In the genomic region with DNA sequence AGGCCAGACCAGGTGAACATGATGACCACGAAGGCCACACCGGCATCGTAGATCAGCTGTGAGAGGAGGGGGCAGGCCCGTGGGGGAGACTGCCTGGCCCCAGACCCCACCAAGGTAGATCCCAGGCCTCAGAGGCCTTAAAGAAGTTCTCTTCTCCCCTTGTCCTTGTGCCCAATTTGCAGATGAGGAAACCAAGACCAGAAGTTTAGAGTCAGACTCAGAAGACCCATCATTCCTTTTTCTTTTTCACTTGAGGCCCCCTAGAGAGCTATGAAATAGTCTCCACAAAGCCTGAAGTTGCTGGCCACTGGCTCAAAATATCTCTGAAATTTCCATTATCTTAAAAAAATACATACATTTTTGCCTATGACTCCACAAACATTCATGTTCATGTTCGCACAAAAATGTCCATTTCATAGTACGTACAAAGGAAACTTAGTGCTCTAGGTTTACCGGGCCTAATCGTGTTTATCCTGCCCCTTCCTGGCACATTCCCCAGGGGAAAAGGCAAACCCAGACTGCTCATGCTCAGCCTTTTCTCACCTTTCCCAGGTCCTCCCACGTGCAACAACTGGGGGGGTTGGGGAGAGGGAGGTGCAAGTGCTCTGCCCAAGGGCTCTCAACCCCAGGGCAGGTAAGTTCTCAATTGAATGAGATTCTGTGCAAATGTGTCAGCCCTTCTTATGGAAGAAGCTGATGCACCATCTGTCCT, we compare ENCODE assay signal across 27 cellular contexts. TPM values are rescaled to one million over a fixed set of nuclear protein-coding genes. Genes with fewer than 3 reads are reported as not detected.
A peak's percentile ranks its signal among the peaks of the same experiment; 100 is the strongest.
DNase-seq lines count a peak whose midpoint lies in the region; ATAC-seq, FAIRE-seq and TF ChIP-seq lines count a peak whose summit lies in the region.
"Had no signal": no experiment of that assay in that cellular context is flagged by ENCODE, and none has a peak within 500 bp of the region (broad histone marks: within the 10 kb centered on the region; RNA-seq: fewer than 3 reads in every experiment).

No MANE protein-coding gene starts in this region.

- peak overlapping the region; percentile 72; the same call in 1 of the 2 replicates for H3K4me2 ChIP-seq in HepG2 (ENCODE audit: low read depth, low read length)

- peaks cover 27 to 57% of the 10 kb centered on the region in 2 experiments for H3K36me3 ChIP-seq in HepG2 (replicated peaks in 1 of 2; ENCODE audit: control insufficient read depth in 1 of 2, insufficient read depth in 2 of 2, low read length in 2 of 2)
- H3K36me3 ChIP-seq in heart right ventricle, result peaks cover 0 to 25% (median 0%) of the 10 kb centered on the region in 9 donors
- H3K36me3 ChIP-seq: neutrophil, thoracic aorta had no signal

- no peaks in the 10 kb centered on the region for H3K9me3 Mint-ChIP-seq in activated naive CD8-positive, alpha-beta T cell treated with anti-CD3 and anti-CD28 coated beads, Interleukin-2, amount 10 ng/mL, durations not matched to agents 7 days and 5 days
- H3K9me3 Mint-ChIP-seq in activated naive CD8-positive, alpha-beta T cell treated with anti-CD3 and anti-CD28 coated beads for 36 hours, result no peaks in the 10 kb centered on the region
- H3K9me3 Mint-ChIP-seq in activated CD4-positive, alpha-beta memory T cell treated with anti-CD3 and anti-CD28 coated beads, Interleukin-2, amount 10 ng/mL, durations not matched to agents 7 days and 5 days, result no peaks in the 10 kb centered on the region
- H3K9me3 Mint-ChIP-seq: CD4-positive, alpha-beta T cell had no signal

- peak overlapping the region; percentile 54 for H3K27ac Mint-ChIP-seq in activated naive CD8-positive, alpha-beta T cell treated with anti-CD3 and anti-CD28 coated beads, Interleukin-2, amount 10 ng/mL, durations not matched to agents 7 days and 5 days
- H3K27ac Mint-ChIP-seq in activated naive CD8-positive, alpha-beta T cell treated with anti-CD3 and anti-CD28 coated beads for 36 hours, result no peak overlapping the region
- H3K27ac Mint-ChIP-seq in activated CD4-positive, alpha-beta memory T cell treated with anti-CD3 and anti-CD28 coated beads, Interleukin-2, amount 10 ng/mL, durations not matched to agents 7 days and 5 days, result no peak overlapping the region
- H3K27ac Mint-ChIP-seq: CD4-positive, alpha-beta T cell had no signal

- H3K4me3 ChIP-seq in HepG2 (replicated peaks in 1 of 3; ENCODE audit: insufficient read depth in 1 of 3, low read depth in 2 of 3, low read length in 3 of 3) (no peak overlapping the region), heart right ventricle (no peak overlapping the region)
- H3K4me3 ChIP-seq: thoracic aorta, vagina had no signal

- H3K9me3 ChIP-seq in HepG2 (ENCODE audit: low read length) (no peaks in the 10 kb centered on the region), heart right ventricle (no peaks in the 10 kb centered on the region)
- H3K9me3 ChIP-seq: neutrophil, thoracic aorta, vagina had no signal

- WGBS in HepG2 (ENCODE audit: low lambda C conversion rate), result 80% methylated on average over 9 of the region's 9 CpGs
- 80 to 82% methylated on average over 9 of the region's 9 CpGs for WGBS in heart right ventricle, 2 donors

- peaks cover 79% of the 10 kb centered on the region for H3K4me1 ChIP-seq in HepG2 (ENCODE audit: insufficient read depth, low read length)
- peaks cover 7 to 30% (median 23%) of the 10 kb centered on the region in 9 donors for H3K4me1 ChIP-seq in heart right ventricle

- peaks cover 12% of the 10 kb centered on the region for H3K79me2 ChIP-seq in HepG2 (ENCODE audit: insufficient read depth, low read length)

- TF ChIP-seq CTCF in HepG2 (CRISPR knock-in tag; IDR thresholded peaks at IDR 0.05) (no peak), heart right ventricle (IDR thresholded peaks at IDR 0.05) (no peak)

- H3K4me3 Mint-ChIP-seq in activated naive CD8-positive, alpha-beta T cell treated with anti-CD3 and anti-CD28 coated beads, Interleukin-2, amount 10 ng/mL, durations not matched to agents 7 days and 5 days, result no peak overlapping the region
- H3K4me3 Mint-ChIP-seq in activated naive CD8-positive, alpha-beta T cell treated with anti-CD3 and anti-CD28 coated beads for 36 hours, result no peak overlapping the region
- H3K4me3 Mint-ChIP-seq in activated CD4-positive, alpha-beta memory T cell treated with anti-CD3 and anti-CD28 coated beads, Interleukin-2, amount 10 ng/mL, durations not matched to agents 7 days and 5 days, result no peak overlapping the region
- H3K4me3 Mint-ChIP-seq: CD4-positive, alpha-beta T cell had no signal

- no peaks in the 10 kb centered on the region; the same call in 1 of the 2 replicates for H4K20me1 ChIP-seq in HepG2 (ENCODE audit: insufficient read depth, low read length)

- intact Hi-C loops in HepG2 (cut with micrococcal nuclease; ENCODE audit: unreplicated experiment), result no loop called here
- intact Hi-C loops in heart right ventricle (cut with DNase I), result loop anchor here in 1 of 10 donors (10.0 kb wide), 1 partner anchor 149 kb away; the partner anchor contains the start of gene YPEL4

- H3K4me1 Mint-ChIP-seq in activated naive CD8-positive, alpha-beta T cell treated with anti-CD3 and anti-CD28 coated beads, Interleukin-2, amount 10 ng/mL, durations not matched to agents 7 days and 5 days, result peaks cover 22% of the 10 kb centered on the region
- peaks cover 13% of the 10 kb centered on the region for H3K4me1 Mint-ChIP-seq in activated naive CD8-positive, alpha-beta T cell treated with anti-CD3 and anti-CD28 coated beads for 36 hours
- H3K4me1 Mint-ChIP-seq in activated CD4-positive, alpha-beta memory T cell treated with anti-CD3 and anti-CD28 coated beads, Interleukin-2, amount 10 ng/mL, durations not matched to agents 7 days and 5 days, result peaks cover 16% of the 10 kb centered on the region

- DNase-seq in DMS 273 (lab: John Stamatoyannopoulos, UW; ENCODE audit: unreplicated experiment) (peak; percentile 29), DMS 273 treated with DMSO at 0.1 percent for 48 hours (lab: John Stamatoyannopoulos, UW) (no peak), HepG2 (ENCODE audit: low spot score) (no peak), heart right ventricle (no peak), retina (no peak)
- DNase-seq in activated naive CD8-positive, alpha-beta T cell treated with anti-CD3 and anti-CD28 coated beads, Interleukin-2, amount 10 ng/mL, durations not matched to agents 7 days and 5 days, result no peak
- DNase-seq in activated naive CD8-positive, alpha-beta T cell treated with anti-CD3 and anti-CD28 coated beads for 36 hours, result no peak
- no peak for DNase-seq in activated CD4-positive, alpha-beta memory T cell treated with anti-CD3 and anti-CD28 coated beads, Interleukin-2, amount 10 ng/mL, durations not matched to agents 7 days and 5 days
- DNase-seq: activated CD4-positive, alpha-beta T cell treated with anti-CD3 and anti-CD28 coated beads, Interleukin-2, amount 50 U/mL, for 48 hours; activated gamma-delta T cell treated with Interleukin-2 at 50 U/mL for 16 hours; anterior cingulate cortex; CD4-positive, alpha-beta T cell; effector CD8-positive, alpha-beta T cell; erythroblast; GOT3; head of caudate nucleus; NCI-H526 treated with DMSO at 0.1 percent for 48 hours; SIG-M5; stimulated activated naive CD4-positive, alpha-beta T cell treated with Interleukin-2 at 50 U/mL for 16 hours had no signal

- no peak overlapping the region for H2AFZ ChIP-seq in HepG2 (ENCODE audit: low read length)

- H3K27ac ChIP-seq in HepG2 (ENCODE audit: extremely low read length, insufficient read depth, low read length) (peak overlapping the region; percentile 97), heart right ventricle (no peak overlapping the region)
- H3K27ac ChIP-seq: 22Rv1, neutrophil, thoracic aorta, vagina had no signal

- H3K27me3 ChIP-seq in HepG2 (ENCODE audit: control insufficient read depth in 1 of 2, insufficient read depth in 2 of 2, low read length in 2 of 2), result no peaks in the 10 kb centered on the region
- no peaks in the 10 kb centered on the region for H3K27me3 ChIP-seq in heart right ventricle
- H3K27me3 ChIP-seq: neutrophil, vagina had no signal

- TF ChIP-seq EP300 in HepG2 (IDR thresholded peaks at IDR 0.05; ENCODE audit: low read depth in 2 of 2, low read length in 2 of 2) (no peak), HepG2 (CRISPR knock-in tag; IDR thresholded peaks at IDR 0.05; ENCODE audit: borderline replicate concordance) (no peak)

- no peak for TF ChIP-seq RAD21 in HepG2 (CRISPR knock-in tag; IDR thresholded peaks at IDR 0.05)

- POLR2A ChIA-PET in activated naive CD8-positive, alpha-beta T cell treated with anti-CD3 and anti-CD28 coated beads, Interleukin-2, amount 10 ng/mL, durations not matched to agents 7 days and 5 days (lab: Charles Lee), result no interaction called here
- POLR2A ChIA-PET in HepG2 (lab: Yijun Ruan, JAX), result interaction anchor here (1.8 to 3.1 kb wide), 6 partner anchors 10 to 34 kb away, joined by 10 to 104 read pairs (median 14); partner anchors contain the start of genes SLC43A1 and TIMM10
- POLR2A ChIA-PET in activated CD4-positive, alpha-beta memory T cell treated with anti-CD3 and anti-CD28 coated beads, Interleukin-2, amount 10 ng/mL, durations not matched to agents 7 days and 5 days (lab: Charles Lee), result interaction anchor here (1.2 to 4.7 kb wide), 2 partner anchors 19 to 30 kb away, joined by 3 to 30 read pairs; partner anchors contain the start of gene SLC43A1

- BruUV-seq in HepG2 (replicated peaks; lab: Mats Ljungman, UMichigan), result TSS peak; percentile 22

- no peaks in the 10 kb centered on the region for H3K27me3 Mint-ChIP-seq in activated naive CD8-positive, alpha-beta T cell treated with anti-CD3 and anti-CD28 coated beads, Interleukin-2, amount 10 ng/mL, durations not matched to agents 7 days and 5 days
- H3K27me3 Mint-ChIP-seq in activated naive CD8-positive, alpha-beta T cell treated with anti-CD3 and anti-CD28 coated beads for 36 hours, result no peaks in the 10 kb centered on the region
- H3K27me3 Mint-ChIP-seq in activated CD4-positive, alpha-beta memory T cell treated with anti-CD3 and anti-CD28 coated beads, Interleukin-2, amount 10 ng/mL, durations not matched to agents 7 days and 5 days, result no peaks in the 10 kb centered on the region
- H3K27me3 Mint-ChIP-seq: CD4-positive, alpha-beta T cell had no signal

- FAIRE-seq in HepG2 (lab: Jason Lieb, UNC), result no peak
- FAIRE-seq: colon, RCC 7860 had no signal

- ATAC-seq in activated naive CD8-positive, alpha-beta T cell treated with anti-CD3 and anti-CD28 coated beads, Interleukin-2, amount 10 ng/mL, durations not matched to agents 7 days and 5 days (ENCODE audit: low read depth), result no peak
- no peak for ATAC-seq in HepG2
- no peak for ATAC-seq in heart right ventricle

- in situ Hi-C loops in HepG2 (cut with HindIII; ENCODE audit: extremely low pct_ligation_motif_present, low pct_unique_long_range_greater_than_20kb), result no loop called here

- no peak for TF ChIP-seq POLR2A in HepG2 (IDR thresholded peaks at IDR 0.05; ENCODE audit: insufficient read depth in 1 of 2, low read depth in 2 of 2, low read length in 2 of 2)

- CTCF ChIA-PET in HepG2 (lab: Yijun Ruan, JAX; ENCODE audit: low intra/inter-chr PET ratio, low total read pairs), result no interaction called here
- CTCF ChIA-PET in activated CD4-positive, alpha-beta memory T cell treated with anti-CD3 and anti-CD28 coated beads, Interleukin-2, amount 10 ng/mL, durations not matched to agents 7 days and 5 days (lab: Charles Lee), result interaction anchor here (1.2 to 8.0 kb wide), 2 partner anchors 21 to 31 kb away, joined by 7 to 296 read pairs; partner anchors contain the start of gene TIMM10

- peaks cover 18% of the 10 kb centered on the region for H3K36me3 Mint-ChIP-seq in activated naive CD8-positive, alpha-beta T cell treated with anti-CD3 and anti-CD28 coated beads, Interleukin-2, amount 10 ng/mL, durations not matched to agents 7 days and 5 days
- H3K36me3 Mint-ChIP-seq in activated naive CD8-positive, alpha-beta T cell treated with anti-CD3 and anti-CD28 coated beads for 36 hours, result peaks cover 37% of the 10 kb centered on the region
- H3K36me3 Mint-ChIP-seq in activated CD4-positive, alpha-beta memory T cell treated with anti-CD3 and anti-CD28 coated beads, Interleukin-2, amount 10 ng/mL, durations not matched to agents 7 days and 5 days (ENCODE audit: low read depth), result peaks cover 30% of the 10 kb centered on the region

- H3K9ac ChIP-seq in HepG2 (ENCODE audit: insufficient read depth, low read depth, low read length), result no peak overlapping the region

RNA-seq across cellular contexts. Expression of gene SLC43A1, which starts 19.2 kb away (rescaled TPM):
- total RNA-seq in activated naive CD8-positive, alpha-beta T cell treated with anti-CD3 and anti-CD28 coated beads, Interleukin-2, amount 10 ng/mL, durations not matched to agents 7 days and 5 days, result 10 to 100 TPM; 28.2 to 28.8 TPM
- total RNA-seq in activated naive CD8-positive, alpha-beta T cell treated with anti-CD3 and anti-CD28 coated beads for 36 hours, result 10 to 100 TPM; 36.8 to 37.1 TPM
- total RNA-seq in HepG2 (2016; rRNA removed; fragmentation: Illumina TruSeq; extraction: Trizol) (40.0 and 72.3 TPM in 2 replicates), heart right ventricle (1 to 10 TPM; 3.4 to 8.9 (median 4.7) TPM)
- total RNA-seq in HepG2 (2016; cell fraction: cytosol; rRNA removed; fragmentation: Illumina TruSeq; extraction: Trizol; ENCODE audit: low read depth), result 44.5 and 47.1 TPM in 2 replicates
- 32.3 and 72.1 TPM in 2 replicates for total RNA-seq in HepG2 (2016; cell fraction: insoluble cytoplasmic fraction; rRNA removed; fragmentation: Illumina TruSeq; extraction: Trizol)
- 63.3 and 69.6 TPM in 2 replicates for total RNA-seq in HepG2 (2016; cell fraction: membrane; rRNA removed; fragmentation: Illumina TruSeq; extraction: Trizol)
- 64.1 and 81.7 TPM in 2 replicates for total RNA-seq in HepG2 (2016; cell fraction: nucleus; rRNA removed; fragmentation: Illumina TruSeq; extraction: Trizol)
- polyA plus RNA-seq in HepG2 (2011; rRNA removed) (87.6 and 124 TPM in 2 replicates), heart right ventricle (10 to 100 TPM in 1 of 2 donors, 1 to 10 TPM in 1; 6.7 to 16.5 TPM)
- 96.8 and 105 TPM in 2 replicates for polyA plus RNA-seq in HepG2 (2011; cell fraction: cytosol; rRNA removed)
- polyA plus RNA-seq in HepG2 (2011; cell fraction: nucleus; rRNA removed), result 190 and 210 TPM in 2 replicates
- polyA plus RNA-seq in HepG2 (2012), result 61.9 and 91.6 TPM in 2 replicates
- polyA plus RNA-seq in HepG2 (2016; cell fraction: cytosol; fragmentation: Illumina TruSeq; extraction: Trizol; ENCODE audit: low read depth), result 41.6 and 44.0 TPM in 2 replicates
- polyA plus RNA-seq in HepG2 (2016; cell fraction: insoluble cytoplasmic fraction; fragmentation: Illumina TruSeq; extraction: Trizol; ENCODE audit: low read depth), result 33.2 and 41.2 TPM in 2 replicates
- polyA plus RNA-seq in HepG2 (2016; cell fraction: membrane; fragmentation: Illumina TruSeq; extraction: Trizol; ENCODE audit: low read depth), result 58.0 and 63.5 TPM in 2 replicates
- polyA plus RNA-seq in HepG2 (2016; cell fraction: nucleus; fragmentation: Illumina TruSeq; extraction: Trizol; ENCODE audit: insufficient read depth, low read depth), result 111 TPM in 2 replicates
- 1.5 and 247 TPM in 2 replicates for polyA minus RNA-seq in HepG2 (2011; rRNA and poly(A)+ RNA removed; ENCODE audit: low replicate concordance)
- 58.2 and 68.6 TPM in 2 replicates for polyA minus RNA-seq in HepG2 (2011; cell fraction: cytosol; rRNA and poly(A)+ RNA removed)
- 75.4 and 86.5 TPM in 2 replicates for polyA minus RNA-seq in HepG2 (2011; cell fraction: nucleus; rRNA and poly(A)+ RNA removed)
- total RNA-seq in activated CD4-positive, alpha-beta memory T cell treated with anti-CD3 and anti-CD28 coated beads, Interleukin-2, amount 10 ng/mL, durations not matched to agents 7 days and 5 days, result 10 to 100 TPM; 29.9 to 31.7 TPM

RNA-seq across cellular contexts. Expression of gene TIMM10, which starts 34.3 kb away (rescaled TPM):
- 10 to 100 TPM; 44.0 to 48.1 TPM for total RNA-seq in activated naive CD8-positive, alpha-beta T cell treated with anti-CD3 and anti-CD28 coated beads, Interleukin-2, amount 10 ng/mL, durations not matched to agents 7 days and 5 days
- total RNA-seq in activated naive CD8-positive, alpha-beta T cell treated with anti-CD3 and anti-CD28 coated beads for 36 hours, result 100 to 1,000 TPM; 134 to 137 TPM
- 82.2 and 103 TPM in 2 replicates for total RNA-seq in HepG2 (2016; rRNA removed; fragmentation: Illumina TruSeq; extraction: Trizol)
- total RNA-seq in HepG2 (2016; cell fraction: cytosol; rRNA removed; fragmentation: Illumina TruSeq; extraction: Trizol; ENCODE audit: low read depth), result 40.9 and 52.7 TPM in 2 replicates
- total RNA-seq in HepG2 (2016; cell fraction: insoluble cytoplasmic fraction; rRNA removed; fragmentation: Illumina TruSeq; extraction: Trizol), result 87.8 and 108 TPM in 2 replicates
- 48.0 and 65.2 TPM in 2 replicates for total RNA-seq in HepG2 (2016; cell fraction: membrane; rRNA removed; fragmentation: Illumina TruSeq; extraction: Trizol)
- total RNA-seq in HepG2 (2016; cell fraction: nucleus; rRNA removed; fragmentation: Illumina TruSeq; extraction: Trizol), result 27.4 and 31.3 TPM in 2 replicates
- polyA plus RNA-seq in HepG2 (2011; rRNA removed), result 56.3 and 67.8 TPM in 2 replicates
- polyA plus RNA-seq in HepG2 (2011; cell fraction: cytosol; rRNA removed), result 81.8 and 94.3 TPM in 2 replicates
- polyA plus RNA-seq in HepG2 (2011; cell fraction: nucleus; rRNA removed), result 18.2 and 20.2 TPM in 2 replicates
- polyA plus RNA-seq in HepG2 (2012), result 46.7 and 55.3 TPM in 2 replicates
- 53.7 and 66.6 TPM in 2 replicates for polyA plus RNA-seq in HepG2 (2016; cell fraction: cytosol; fragmentation: Illumina TruSeq; extraction: Trizol; ENCODE audit: low read depth)
- polyA plus RNA-seq in HepG2 (2016; cell fraction: insoluble cytoplasmic fraction; fragmentation: Illumina TruSeq; extraction: Trizol; ENCODE audit: low read depth), result 106 and 130 TPM in 2 replicates
- 52.5 and 68.9 TPM in 2 replicates for polyA plus RNA-seq in HepG2 (2016; cell fraction: membrane; fragmentation: Illumina TruSeq; extraction: Trizol; ENCODE audit: low read depth)
- 53.7 and 58.9 TPM in 2 replicates for polyA plus RNA-seq in HepG2 (2016; cell fraction: nucleus; fragmentation: Illumina TruSeq; extraction: Trizol; ENCODE audit: insufficient read depth, low read depth)
- polyA minus RNA-seq in HepG2 (2011; rRNA and poly(A)+ RNA removed; ENCODE audit: low replicate concordance), result 28.3 and 58.4 TPM in 2 replicates
- 7.7 and 8.8 TPM in 2 replicates for polyA minus RNA-seq in HepG2 (2011; cell fraction: cytosol; rRNA and poly(A)+ RNA removed)
- 11.8 and 13.6 TPM in 2 replicates for polyA minus RNA-seq in HepG2 (2011; cell fraction: nucleus; rRNA and poly(A)+ RNA removed)
- total RNA-seq in activated CD4-positive, alpha-beta memory T cell treated with anti-CD3 and anti-CD28 coated beads, Interleukin-2, amount 10 ng/mL, durations not matched to agents 7 days and 5 days, result 10 to 100 TPM; 82.4 to 86.1 TPM
- total RNA-seq in heart right ventricle, result 10 to 100 TPM; 38.0 to 76.6 (median 51.5) TPM
- polyA plus RNA-seq in heart right ventricle, result 100 to 1,000 TPM in 1 of 2 donors, 10 to 100 TPM in 1; 22.9 to 163 TPM

RNA-seq across cellular contexts. Expression of gene RTN4RL2, which starts 35.9 kb away (rescaled TPM):
- 1 to 10 TPM in 1 of 2 experiments, under 1 TPM in 1; 0.96 to 1.6 TPM for total RNA-seq in activated naive CD8-positive, alpha-beta T cell treated with anti-CD3 and anti-CD28 coated beads, Interleukin-2, amount 10 ng/mL, durations not matched to agents 7 days and 5 days
- under 1 TPM; 0.43 to 0.44 TPM for total RNA-seq in activated naive CD8-positive, alpha-beta T cell treated with anti-CD3 and anti-CD28 coated beads for 36 hours
- 0.45 and 1.3 TPM in 2 replicates for total RNA-seq in HepG2 (2016; rRNA removed; fragmentation: Illumina TruSeq; extraction: Trizol)
- total RNA-seq in HepG2 (2016; cell fraction: cytosol; rRNA removed; fragmentation: Illumina TruSeq; extraction: Trizol; ENCODE audit: low read depth), result 0.71 and 0.79 TPM in 2 replicates
- 0.42 and 0.91 TPM in 2 replicates for total RNA-seq in HepG2 (2016; cell fraction: insoluble cytoplasmic fraction; rRNA removed; fragmentation: Illumina TruSeq; extraction: Trizol)
- total RNA-seq in HepG2 (2016; cell fraction: membrane; rRNA removed; fragmentation: Illumina TruSeq; extraction: Trizol), result 1.1 and 1.2 TPM in 2 replicates
- 1.8 and 2.1 TPM in 2 replicates for total RNA-seq in HepG2 (2016; cell fraction: nucleus; rRNA removed; fragmentation: Illumina TruSeq; extraction: Trizol)
- 4.3 and 8.4 TPM in 2 replicates for polyA plus RNA-seq in HepG2 (2011; rRNA removed)
- polyA plus RNA-seq in HepG2 (2011; cell fraction: cytosol; rRNA removed), result 3.6 and 3.9 TPM in 2 replicates
- 10.4 and 14.9 TPM in 2 replicates for polyA plus RNA-seq in HepG2 (2011; cell fraction: nucleus; rRNA removed)
- 14.7 and 15.9 TPM in 2 replicates for polyA plus RNA-seq in HepG2 (2012)
- polyA plus RNA-seq in HepG2 (2016; cell fraction: cytosol; fragmentation: Illumina TruSeq; extraction: Trizol; ENCODE audit: low read depth), result 1.8 and 2.1 TPM in 2 replicates
- 1.9 and 2.5 TPM in 2 replicates for polyA plus RNA-seq in HepG2 (2016; cell fraction: insoluble cytoplasmic fraction; fragmentation: Illumina TruSeq; extraction: Trizol; ENCODE audit: low read depth)
- polyA plus RNA-seq in HepG2 (2016; cell fraction: membrane; fragmentation: Illumina TruSeq; extraction: Trizol; ENCODE audit: low read depth), result 2.8 and 3.5 TPM in 2 replicates
- polyA plus RNA-seq in HepG2 (2016; cell fraction: nucleus; fragmentation: Illumina TruSeq; extraction: Trizol; ENCODE audit: insufficient read depth, low read depth), result 5.0 and 7.0 TPM in 2 replicates
- polyA minus RNA-seq in HepG2 (2011; rRNA and poly(A)+ RNA removed; ENCODE audit: low replicate concordance), result 0.72 and 4.8 TPM in 2 replicates
- polyA minus RNA-seq in HepG2 (2011; cell fraction: cytosol; rRNA and poly(A)+ RNA removed), result 4.1 and 11.0 TPM in 2 replicates
- 2.3 and 3.7 TPM in 2 replicates for polyA minus RNA-seq in HepG2 (2011; cell fraction: nucleus; rRNA and poly(A)+ RNA removed)
- total RNA-seq in activated CD4-positive, alpha-beta memory T cell treated with anti-CD3 and anti-CD28 coated beads, Interleukin-2, amount 10 ng/mL, durations not matched to agents 7 days and 5 days, result under 1 TPM; 0.35 to 0.50 TPM
- total RNA-seq in heart right ventricle, result 1 to 10 TPM in 3 of 10 donors, under 1 TPM in 7; 0.33 to 1.5 (median 0.87) TPM
- 1 to 10 TPM in 1 of 2 donors, under 1 TPM in 1; 0.88 to 1.3 TPM for polyA plus RNA-seq in heart right ventricle

RNA-seq across cellular contexts. Expression of gene SMTNL1, which starts 41.1 kb away (rescaled TPM):
- total RNA-seq in activated naive CD8-positive, alpha-beta T cell treated with anti-CD3 and anti-CD28 coated beads, Interleukin-2, amount 10 ng/mL, durations not matched to agents 7 days and 5 days, result not detected
- not detected for total RNA-seq in activated naive CD8-positive, alpha-beta T cell treated with anti-CD3 and anti-CD28 coated beads for 36 hours
- total RNA-seq in HepG2 (2016; rRNA removed; fragmentation: Illumina TruSeq; extraction: Trizol) (not detected in 2 replicates), heart right ventricle (not detected)
- not detected in 2 replicates for total RNA-seq in HepG2 (2016; cell fraction: cytosol; rRNA removed; fragmentation: Illumina TruSeq; extraction: Trizol; ENCODE audit: low read depth)
- not detected in 2 replicates for total RNA-seq in HepG2 (2016; cell fraction: insoluble cytoplasmic fraction; rRNA removed; fragmentation: Illumina TruSeq; extraction: Trizol)
- not detected in 2 replicates for total RNA-seq in HepG2 (2016; cell fraction: membrane; rRNA removed; fragmentation: Illumina TruSeq; extraction: Trizol)
- total RNA-seq in HepG2 (2016; cell fraction: nucleus; rRNA removed; fragmentation: Illumina TruSeq; extraction: Trizol), result not detected in 2 replicates
- polyA plus RNA-seq in HepG2 (2011; rRNA removed) (0.04 TPM in 1 of 2 replicates, not detected in the other), heart right ventricle (not detected)
- polyA plus RNA-seq in HepG2 (2011; cell fraction: cytosol; rRNA removed), result not detected in 2 replicates
- not detected in 2 replicates for polyA plus RNA-seq in HepG2 (2011; cell fraction: nucleus; rRNA removed)
- polyA plus RNA-seq in HepG2 (2012), result not detected in 2 replicates
- polyA plus RNA-seq in HepG2 (2016; cell fraction: cytosol; fragmentation: Illumina TruSeq; extraction: Trizol; ENCODE audit: low read depth), result not detected in 2 replicates
- not detected in 2 replicates for polyA plus RNA-seq in HepG2 (2016; cell fraction: insoluble cytoplasmic fraction; fragmentation: Illumina TruSeq; extraction: Trizol; ENCODE audit: low read depth)
- not detected in 2 replicates for polyA plus RNA-seq in HepG2 (2016; cell fraction: membrane; fragmentation: Illumina TruSeq; extraction: Trizol; ENCODE audit: low read depth)
- polyA plus RNA-seq in HepG2 (2016; cell fraction: nucleus; fragmentation: Illumina TruSeq; extraction: Trizol; ENCODE audit: insufficient read depth, low read depth), result not detected in 2 replicates
- not detected in 2 replicates for polyA minus RNA-seq in HepG2 (2011; rRNA and poly(A)+ RNA removed; ENCODE audit: low replicate concordance)
- polyA minus RNA-seq in HepG2 (2011; cell fraction: cytosol; rRNA and poly(A)+ RNA removed), result not detected in 2 replicates
- polyA minus RNA-seq in HepG2 (2011; cell fraction: nucleus; rRNA and poly(A)+ RNA removed), result not detected in 2 replicates
- not detected for total RNA-seq in activated CD4-positive, alpha-beta memory T cell treated with anti-CD3 and anti-CD28 coated beads, Interleukin-2, amount 10 ng/mL, durations not matched to agents 7 days and 5 days
- total RNA-seq: CD4-positive, alpha-beta T cell; LHCN-M2; pulmonary artery endothelial cell; thoracic aorta; vagina had no signal
